In genomic region chr11:108222686-108223448, GRCh38 we compare ENCODE assay signal across 8 cellular contexts. TPM values are rescaled to one million over a fixed set of nuclear protein-coding genes. Genes with fewer than 3 reads are reported as not detected.
DNase-seq lines count a peak whose midpoint lies in the region; TF ChIP-seq lines count a peak whose summit lies in the region.

ATM (plus strand) TSS chr11:108223067; CDS start chr11:108227625, 4,558 bp downstream.

- H3K4me1 ChIP-seq in stomach = peaks cover 21 to 73% (median 53%) of the 10 kb centered on the region in 4 donors

- H3K9me3 ChIP-seq in stomach = no peaks in the 10 kb centered on the region

- H3K4me3 ChIP-seq in LNCaP clone FGC (ENCODE audit: low read depth, low read length) = peak within 1 kb of the TSS; percentile 79
- peak within 1 kb of the TSS; percentile 89 for H3K4me3 ChIP-seq in fibroblast of the aortic adventitia (ENCODE audit: low read depth, low read length)
- H3K4me3 ChIP-seq in stomach = peak within 1 kb of the TSS; percentile 71 to 86 (median 79)

- H3K4me3 Mint-ChIP-seq in activated T-helper 2 cell treated with anti-CD3 and anti-CD28 coated beads, Interferon-gamma antibody, Interleukin-2, Interleukin-4, amounts not matched to agents 10 μg/mL and 5 μg/mL and 100 μg/mL, durations not matched to agents 14 hours and 24 hours and 36 hours (ENCODE audit: low read depth) = no peak within 1 kb of the TSS
- H3K4me3 Mint-ChIP-seq in nephron progenitor cell = no peak within 1 kb of the TSS

- H3K9me3 Mint-ChIP-seq in activated T-helper 2 cell treated with anti-CD3 and anti-CD28 coated beads, Interferon-gamma antibody, Interleukin-2, Interleukin-4, amounts not matched to agents 10 μg/mL and 5 μg/mL and 100 μg/mL, durations not matched to agents 14 hours and 24 hours and 36 hours = no peaks in the 10 kb centered on the region
- H3K9me3 Mint-ChIP-seq in nephron progenitor cell = no peaks in the 10 kb centered on the region

- H3K36me3 Mint-ChIP-seq in activated T-helper 2 cell treated with anti-CD3 and anti-CD28 coated beads, Interferon-gamma antibody, Interleukin-2, Interleukin-4, amounts not matched to agents 10 μg/mL and 5 μg/mL and 100 μg/mL, durations not matched to agents 14 hours and 24 hours and 36 hours (ENCODE audit: low read depth) = peaks cover 38% of the 10 kb centered on the region
- peaks cover 17% of the 10 kb centered on the region for H3K36me3 Mint-ChIP-seq in nephron progenitor cell (ENCODE audit: low read depth)

- no peaks in the 10 kb centered on the region for H3K27me3 Mint-ChIP-seq in activated T-helper 2 cell treated with anti-CD3 and anti-CD28 coated beads, Interferon-gamma antibody, Interleukin-2, Interleukin-4, amounts not matched to agents 10 μg/mL and 5 μg/mL and 100 μg/mL, durations not matched to agents 14 hours and 24 hours and 36 hours (ENCODE audit: low read depth)
- H3K27me3 Mint-ChIP-seq in nephron progenitor cell (ENCODE audit: low read depth, poor library complexity) = no peaks in the 10 kb centered on the region

- intact Hi-C loops in activated T-helper 2 cell treated with anti-CD3 and anti-CD28 coated beads, Interferon-gamma antibody, Interleukin-2, Interleukin-4, amounts not matched to agents 10 μg/mL and 5 μg/mL and 100 μg/mL, durations not matched to agents 14 hours and 24 hours and 36 hours (cut with micrococcal nuclease) = loop anchor here (1.0 to 5.0 kb wide), 6 partner anchors 23 to 658 kb away; partner anchors contain the start of genes ALKBH8, C11orf65 and CUL5
- intact Hi-C loops in stomach (cut with DNase I; ENCODE audit: low total_unique reads) = no loop called here

- CTCF ChIA-PET in RWPE1 (lab: Yijun Ruan, JAX) = interaction anchor here (0.6 to 1.0 kb wide), 4 partner anchors 15 to 315 kb away, joined by 3 to 4 read pairs (median 3); no protein-coding TSS in a partner anchor

- no peaks in the 10 kb centered on the region for H3K27me3 ChIP-seq in stomach

- H3K27ac Mint-ChIP-seq in activated T-helper 2 cell treated with anti-CD3 and anti-CD28 coated beads, Interferon-gamma antibody, Interleukin-2, Interleukin-4, amounts not matched to agents 10 μg/mL and 5 μg/mL and 100 μg/mL, durations not matched to agents 14 hours and 24 hours and 36 hours = no peak within 1 kb of the TSS
- no peak within 1 kb of the TSS for H3K27ac Mint-ChIP-seq in nephron progenitor cell

- POLR2A ChIA-PET in RWPE1 (lab: Yijun Ruan, JAX; ENCODE audit: low non-redundant PET) = interaction anchor here (0.9 kb wide), 1 partner anchor 76 kb away, joined by 3 read pairs; no protein-coding TSS in a partner anchor

- H3K36me3 ChIP-seq in stomach = peaks cover 0 to 10% (median 2%) of the 10 kb centered on the region in 4 donors

- WGBS in stomach, 5 donors = 0 to 1% (median 0%) methylated on average over 21 to 64 of the region's 64 CpGs

- peaks cover 46% of the 10 kb centered on the region for H3K4me1 Mint-ChIP-seq in activated T-helper 2 cell treated with anti-CD3 and anti-CD28 coated beads, Interferon-gamma antibody, Interleukin-2, Interleukin-4, amounts not matched to agents 10 μg/mL and 5 μg/mL and 100 μg/mL, durations not matched to agents 14 hours and 24 hours and 36 hours (ENCODE audit: low read depth)
- H3K4me1 Mint-ChIP-seq in nephron progenitor cell = peaks cover 32% of the 10 kb centered on the region

- TF ChIP-seq CTCF in LNCaP clone FGC (IDR thresholded peaks at IDR 0.05; ENCODE audit: control insufficient read depth, extremely low read depth, insufficient read depth) = peak; percentile 92
- peak; percentile 88 for TF ChIP-seq CTCF in RWPE1 (conservative IDR thresholded peaks at IDR 0.05; ENCODE audit: low read depth)
- TF ChIP-seq CTCF in fibroblast of the aortic adventitia (IDR thresholded peaks at IDR 0.05; ENCODE audit: insufficient read depth, low read length) = peak; percentile 78
- peak; percentile 54 for TF ChIP-seq CTCF in nephron progenitor cell (IDR thresholded peaks at IDR 0.05)
- TF ChIP-seq CTCF in stomach (IDR thresholded peaks at IDR 0.05) = peak in 5 of 7 experiments; percentile 57 to 72 (median 63)

- TF ChIP-seq EP300 in stomach (IDR thresholded peaks at IDR 0.05) = no peak

- peak within 1 kb of the TSS; percentile 96 for H3K27ac ChIP-seq in RWPE1
- peak within 1 kb of the TSS; percentile 92 to 98 (median 97) for H3K27ac ChIP-seq in stomach

- DNase-seq in ELR (ENCODE audit: low read depth) = peak; percentile 99
- DNase-seq in H4 (ENCODE audit: low spot score) = peak; percentile 99
- DNase-seq in LNCaP clone FGC (ENCODE audit: low read depth) = peak; percentile 98
- peak; percentile 95 for DNase-seq in RWPE1 (ENCODE audit: low spot score)
- peak; percentile 99 for DNase-seq in activated T-helper 2 cell treated with anti-CD3 and anti-CD28 coated beads, Interferon-gamma antibody, Interleukin-2, Interleukin-4, amounts not matched to agents 10 μg/mL and 5 μg/mL and 100 μg/mL, durations not matched to agents 14 hours and 24 hours and 36 hours (ENCODE audit: low spot score)
- DNase-seq in fibroblast of the aortic adventitia (ENCODE audit: low read depth) = peak; percentile 99
- DNase-seq in nephron progenitor cell = peak; percentile 99
- peak; percentile 99 for DNase-seq in stomach

- TF ChIP-seq POLR2A in stomach (IDR thresholded peaks at IDR 0.05) = no peak

RNA-seq across cellular contexts. Expression of gene ATM, which starts in this region (rescaled TPM):
- total RNA-seq in H4 (2014; rRNA removed; shearing (Covaris generic)) = 18.8 and 20.0 TPM in 2 replicates
- total RNA-seq in activated T-helper 2 cell treated with anti-CD3 and anti-CD28 coated beads, Interferon-gamma antibody, Interleukin-2, Interleukin-4, amounts not matched to agents 10 μg/mL and 5 μg/mL and 100 μg/mL, durations not matched to agents 14 hours and 24 hours and 36 hours = 34.1 and 34.7 TPM in 2 replicates
- total RNA-seq in fibroblast of the aortic adventitia (ENCODE audit: low replicate concordance) = 94.4 and 291 TPM in 2 replicates
- 100 to 1,000 TPM; 110 to 518 (median 124) TPM for total RNA-seq in stomach
- 10 to 100 TPM in 1 of 3 donors, 1 to 10 TPM in 2; 3.1 to 11.3 (median 9.0) TPM for polyA plus RNA-seq in stomach

Comparison
In these comparisons a context has a peak if more than half of its experiments do, and no peak if none do; other contexts are left out.
1. Peak in every context shown above with its lines: DNase-seq, H3K4me3 ChIP-seq and H3K27ac ChIP-seq.